ENCODE assay signal across 15 cellular contexts in genomic region chr12:38875571-38876228, GRCh38.
"Had no signal": no experiment of that assay in that cellular context is flagged by ENCODE, and none has a peak within 500 bp of the region (broad histone marks: within the 10 kb centered on the region; RNA-seq: fewer than 3 reads in every experiment).

No MANE protein-coding gene starts in this region.

- H3K27ac ChIP-seq: brain microvascular endothelial cell, left lung, neutrophil, tibial nerve, vagina had no signal

- ATAC-seq: effector memory CD8-positive, alpha-beta T cell; left lung; naive thymus-derived CD8-positive, alpha-beta T cell; stimulated activated naive B cell treated with anti-CD40 and anti-IgM and Interleukin-4, amounts not matched to agents 10 μg/mL and 1 μg/mL and 100 μg/mL, for 72 hours had no signal

- H3K4me3 ChIP-seq: left lung, tibial nerve, vagina had no signal

- DNase-seq: activated CD4-positive, alpha-beta T cell treated with anti-CD3 and anti-CD28 coated beads, Interleukin-2, amount 10 ng/mL, durations not matched to agents 7 days and 5 days; activated CD8-positive, alpha-beta memory T cell treated with anti-CD3 and anti-CD28 coated beads for 24 hours; activated naive CD8-positive, alpha-beta T cell treated with anti-CD3 and anti-CD28 coated beads, Interleukin-2, amount 10 ng/mL, durations not matched to agents 7 days and 5 days; brain microvascular endothelial cell; effector memory CD8-positive, alpha-beta T cell; hippocampal formation; left lung; naive thymus-derived CD8-positive, alpha-beta T cell; retina; stimulated activated CD4-positive, alpha-beta T cell treated with anti-CD3 and anti-CD28 coated beads, Interleukin-2, amount 100 ng/mL, for 48 hours; stimulated activated naive B cell treated with anti-CD40 and anti-IgM and Interleukin-4, amounts not matched to agents 10 μg/mL and 1 μg/mL and 100 μg/mL, for 72 hours; substantia nigra had no signal

- H3K27me3 ChIP-seq: brain microvascular endothelial cell, left lung, neutrophil, tibial nerve, vagina had no signal

- H3K9me3 ChIP-seq: left lung, neutrophil, tibial nerve, vagina had no signal

- H3K4me1 ChIP-seq: tibial nerve had no signal

- H3K36me3 ChIP-seq: brain microvascular endothelial cell, left lung, neutrophil, vagina had no signal
